ENCODE assay signal across 13 cellular contexts in genomic region chr2:231200805-231201474, GRCh38. TPM values are rescaled to one million over a fixed set of nuclear protein-coding genes. Genes with fewer than 3 reads are reported as not detected.
DNase-seq lines count a peak whose midpoint lies in the region; ATAC-seq and TF ChIP-seq lines count a peak whose summit lies in the region.
"Had no signal": no experiment of that assay in that cellular context is flagged by ENCODE, and none has a peak within 500 bp of the region (broad histone marks: within the 10 kb centered on the region; RNA-seq: fewer than 3 reads in every experiment).

No MANE protein-coding gene starts in this region.

- no peak overlapping the region for H4K12ac ChIP-seq in trophoblast cell (ENCODE audit: low read depth, low read length)

- no peak overlapping the region for H4K8ac ChIP-seq in trophoblast cell (ENCODE audit: low read depth, low read length)

- no CpG with 5 or more reads among the region's 3 CpGs for WGBS in trophoblast cell (ENCODE audit: extremely low coverage, insufficient coverage, insufficient read length)
- WGBS in upper lobe of left lung, 2 donors, result 74 to 87% methylated on average over 3 of the region's 3 CpGs

- no peak overlapping the region for H3K4me2 ChIP-seq in trophoblast cell (ENCODE audit: low read length)

- H2BK120ac ChIP-seq in trophoblast cell (ENCODE audit: insufficient read depth, low read length, poor library complexity), result no peak overlapping the region

- H3K9me3 ChIP-seq in trophoblast cell (ENCODE audit: insufficient read depth, low read depth, low read length) (peaks cover 5% of the 10 kb centered on the region), upper lobe of left lung (no peaks in the 10 kb centered on the region)
- H3K9me3 ChIP-seq: left lung, pancreas, upper lobe of right lung had no signal

- H3K23ac ChIP-seq in trophoblast cell (ENCODE audit: low read length), result no peak overlapping the region

- H4K91ac ChIP-seq in trophoblast cell (ENCODE audit: low read depth, low read length), result no peak overlapping the region

- DNase-seq in GM03348 (ENCODE audit: low spot score), result peak; percentile 67
- peak; percentile 98 for DNase-seq in RPMI7951 (ENCODE audit: low read depth)
- peak; percentile 70 for DNase-seq in epithelial cell of esophagus (ENCODE audit: low read depth)
- peak; percentile 80 to 81 for DNase-seq in trophoblast cell
- no peak for DNase-seq in upper lobe of left lung
- DNase-seq in HuH-7.5 (ENCODE audit: low spot score), result no peak
- DNase-seq: left lung, NCI-H1048, pancreas, T-helper 9 cell, upper lobe of right lung had no signal

- H3K4me1 ChIP-seq in trophoblast cell (ENCODE audit: control insufficient read depth in 1 of 2, insufficient read depth in 2 of 2, low read length in 2 of 2) (peaks cover 10 to 14% of the 10 kb centered on the region in 2 experiments), upper lobe of left lung (peaks cover 7 to 18% (median 15%) of the 10 kb centered on the region in 4 donors)

- peaks cover 4% of the 10 kb centered on the region for H3K79me2 ChIP-seq in trophoblast cell (ENCODE audit: control insufficient read depth, insufficient read depth, low read length, poor library complexity)

- TF ChIP-seq POLR2A in upper lobe of left lung (IDR thresholded peaks at IDR 0.05), result no peak

- H2BK5ac ChIP-seq in trophoblast cell (ENCODE audit: low read depth, low read length, poor library complexity), result no peak overlapping the region

- ATAC-seq in upper lobe of left lung (ENCODE audit: low FRiP score in 2 of 2) (no peak), GM19035 (IDR thresholded peaks at IDR 0.05; ENCODE audit: unreplicated experiment) (no peak), GM21723 (IDR thresholded peaks at IDR 0.05; ENCODE audit: unreplicated experiment) (no peak)
- ATAC-seq: left lung, pancreas, upper lobe of right lung had no signal

- no peak overlapping the region for H3K4me3 ChIP-seq in epithelial cell of esophagus (ENCODE audit: low read length)
- no peak overlapping the region for H3K4me3 ChIP-seq in trophoblast cell (ENCODE audit: low read depth, low read length)
- H3K4me3 ChIP-seq in upper lobe of left lung, result no peak overlapping the region
- H3K4me3 ChIP-seq: left lung, pancreas, upper lobe of right lung had no signal

- no peak overlapping the region for H3K14ac ChIP-seq in trophoblast cell (ENCODE audit: low read length)

- H2BK12ac ChIP-seq in trophoblast cell (ENCODE audit: low read length), result no peak overlapping the region

- H3K27me3 ChIP-seq in trophoblast cell (ENCODE audit: insufficient read depth, low read length), result no peaks in the 10 kb centered on the region
- no peaks in the 10 kb centered on the region for H3K27me3 ChIP-seq in upper lobe of left lung
- H3K27me3 ChIP-seq: left lung, pancreas, upper lobe of right lung had no signal

- H3K9ac ChIP-seq in trophoblast cell (ENCODE audit: low read length), result no peak overlapping the region

- H3K18ac ChIP-seq in trophoblast cell (ENCODE audit: low read length), result peak overlapping the region; percentile 7

- peaks cover 7% of the 10 kb centered on the region for H3K79me1 ChIP-seq in trophoblast cell (ENCODE audit: low read length)

- H3K27ac ChIP-seq in trophoblast cell (ENCODE audit: low read depth, low read length) (no peak overlapping the region), upper lobe of left lung (no peak overlapping the region)
- H3K27ac ChIP-seq: left lung, pancreas, upper lobe of right lung had no signal

- H2AFZ ChIP-seq in trophoblast cell (ENCODE audit: insufficient read depth, low read length, poor library complexity), result no peak overlapping the region

- TF ChIP-seq EP300 in upper lobe of left lung (IDR thresholded peaks at IDR 0.05), result no peak

- TF ChIP-seq CTCF in epithelial cell of esophagus (IDR thresholded peaks at IDR 0.05; ENCODE audit: insufficient read depth, low read depth, low read length, missing control alignments) (no peak), upper lobe of left lung (IDR thresholded peaks at IDR 0.05) (no peak)

- no peak overlapping the region for H3K4ac ChIP-seq in trophoblast cell (ENCODE audit: low read depth, low read length)

- H3K36me3 ChIP-seq in trophoblast cell (ENCODE audit: control insufficient read depth in 1 of 2, insufficient read depth in 2 of 2, low read length in 2 of 2) (peaks cover 3 to 4% of the 10 kb centered on the region in 2 experiments), upper lobe of left lung (no peaks in the 10 kb centered on the region)
- H3K36me3 ChIP-seq: left lung, pancreas, upper lobe of right lung had no signal

- no peak overlapping the region for H2AK5ac ChIP-seq in trophoblast cell (ENCODE audit: low read length)

RNA-seq across cellular contexts. Expression of gene ARMC9, which starts 2.5 kb away (rescaled TPM):
- total RNA-seq in RPMI7951 (2014; rRNA removed; shearing (Covaris generic)), result 62.3 and 67.2 TPM in 2 replicates
- 11.6 and 12.5 TPM in 2 replicates for polyA plus RNA-seq in trophoblast cell (2013)
- total RNA-seq in upper lobe of left lung, result 100 to 1,000 TPM in 1 of 6 donors, 10 to 100 TPM in 5; 26.7 to 145 (median 61.0) TPM

Comparison
In these comparisons a context has a peak if more than half of its experiments do, and no peak if none do; other contexts are left out.
1. DNase-seq: peak in GM03348 (single experiment), RPMI7951 (single experiment), epithelial cell of esophagus (single experiment) and trophoblast cell (2 of 2); none in upper lobe of left lung (0 of 2) and HuH-7.5 (single experiment).